ENCODE assay signal across 1 cellular context in genomic region chr6:133553652-133554051, GRCh38.
TF ChIP-seq lines count a peak whose summit lies in the region.

No MANE protein-coding gene starts in this region.

TF ChIP-seq in H1, 55 proteins besides CTCF, POLR2A, EP300 and RAD21:
- no peak for TF ChIP-seq BACH1 (IDR thresholded peaks at IDR 0.05; ENCODE audit: low read length)
- no peak for TF ChIP-seq MAX (IDR thresholded peaks at IDR 0.05)
- no peak for TF ChIP-seq GTF2F1 (IDR thresholded peaks at IDR 0.05; ENCODE audit: borderline replicate concordance, low read depth, low read length)
- no peak for TF ChIP-seq KDM4A (IDR thresholded peaks at IDR 0.05; ENCODE audit: low read depth, low read length, severe bottlenecking)
- TF ChIP-seq KDM5A (IDR thresholded peaks at IDR 0.05; ENCODE audit: low read length): no peak
- TF ChIP-seq SIX5 (IDR thresholded peaks at IDR 0.05; ENCODE audit: low read depth, low read length): no peak
- TF ChIP-seq ZNF274 (IDR thresholded peaks at IDR 0.05; ENCODE audit: borderline replicate concordance, extremely low read depth, low read length): no peak
- TF ChIP-seq RNF2 (IDR thresholded peaks at IDR 0.05; ENCODE audit: borderline replicate concordance, low read depth, low read length, missing control alignments, poor library complexity, severe bottlenecking): no peak
- TF ChIP-seq ASH2L (IDR thresholded peaks at IDR 0.05; ENCODE audit: low read length): no peak
- no peak for TF ChIP-seq RXRA (IDR thresholded peaks at IDR 0.05; ENCODE audit: insufficient read depth, low read depth, low read length)
- TF ChIP-seq CTBP2 (IDR thresholded peaks at IDR 0.05; ENCODE audit: borderline replicate concordance, insufficient read depth, insufficient read length, low read length): no peak
- no peak for TF ChIP-seq RFX5 (IDR thresholded peaks at IDR 0.05; ENCODE audit: borderline replicate concordance, low read depth, low read length)
- TF ChIP-seq EGR1 (IDR thresholded peaks at IDR 0.05; ENCODE audit: borderline replicate concordance, low read depth, low read length): no peak
